1 cellular context compared by ENCODE assay signal in genomic region chr17:47866941-47867340, GRCh38.
TF ChIP-seq lines count a peak whose summit lies in the region.

No MANE protein-coding gene starts in this region.

TF ChIP-seq in IMR-90, 13 proteins besides CTCF, POLR2A, EP300 and RAD21:
- TF ChIP-seq CEBPB (IDR thresholded peaks at IDR 0.05; ENCODE audit: low read depth, low read length) (no peak), FOS (IDR thresholded peaks at IDR 0.05; ENCODE audit: low read depth, low read length) (no peak)
- TF ChIP-seq, protein P1, sequence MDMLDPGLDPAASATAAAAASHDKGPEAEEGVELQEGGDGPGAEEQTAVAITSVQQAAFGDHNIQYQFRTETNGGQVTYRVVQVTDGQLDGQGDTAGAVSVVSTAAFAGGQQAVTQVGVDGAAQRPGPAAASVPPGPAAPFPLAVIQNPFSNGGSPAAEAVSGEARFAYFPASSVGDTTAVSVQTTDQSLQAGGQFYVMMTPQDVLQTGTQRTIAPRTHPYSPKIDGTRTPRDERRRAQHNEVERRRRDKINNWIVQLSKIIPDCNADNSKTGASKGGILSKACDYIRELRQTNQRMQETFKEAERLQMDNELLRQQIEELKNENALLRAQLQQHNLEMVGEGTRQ (IDR thresholded peaks at IDR 0.05; ENCODE audit: low read depth, low read length): no peak
TF ChIP-seq in IMR-90: peak in this region for 0.
